ENCODE assay signal across 15 cellular contexts in genomic region chr20:50915424-50915823, GRCh38. TPM values are rescaled to one million over a fixed set of nuclear protein-coding genes. Genes with fewer than 3 reads are reported as not detected.
DNase-seq lines count a peak whose midpoint lies in the region; ATAC-seq and TF ChIP-seq lines count a peak whose summit lies in the region.
"Had no signal": no experiment of that assay in that cellular context is flagged by ENCODE, and none has a peak within 500 bp of the region (broad histone marks: within the 10 kb centered on the region; RNA-seq: fewer than 3 reads in every experiment).

No MANE protein-coding gene starts in this region.

- no peak for TF ChIP-seq CTCF in foreskin keratinocyte (conservative IDR thresholded peaks at IDR 0.05)

- in situ Hi-C loops in G401 (cut with HindIII; ENCODE audit: low sequenced_read_pairs): no loop called here

- peaks cover 84% of the 10 kb centered on the region for H3K4me1 Mint-ChIP-seq in activated T-cell treated with anti-CD3 and anti-CD28 coated beads, Interleukin-2, amount 50 U/mL, for 72 hours (ENCODE audit: low read depth)
- H3K4me1 Mint-ChIP-seq in activated naive CD8-positive, alpha-beta T cell treated with anti-CD3 and anti-CD28 coated beads, Interleukin-2, amount 50 U/mL, for 24 hours: peaks cover 87% of the 10 kb centered on the region
- H3K4me1 Mint-ChIP-seq in stimulated activated effector memory CD8-positive, alpha-beta T cell treated with anti-CD3 and anti-CD28 coated beads, Interleukin-12 subunit alpha, Interleukin-12 subunit beta, amount 100 ng/mL, for 72 hours: peaks cover 80% of the 10 kb centered on the region

- ATAC-seq in activated T-cell treated with anti-CD3 and anti-CD28 coated beads, Interleukin-2, amount 50 U/mL, for 72 hours (replicated peaks in 1 of 2): no peak
- ATAC-seq in activated naive CD8-positive, alpha-beta T cell treated with anti-CD3 and anti-CD28 coated beads, Interleukin-2, amount 50 U/mL, for 24 hours: no peak
- ATAC-seq in foreskin keratinocyte (peak; percentile 13), GM21447 (IDR thresholded peaks at IDR 0.05; ENCODE audit: unreplicated experiment) (no peak), HG03095 (IDR thresholded peaks at IDR 0.05; ENCODE audit: unreplicated experiment) (no peak)
- no peak for ATAC-seq in stimulated activated effector memory CD8-positive, alpha-beta T cell treated with anti-CD3 and anti-CD28 coated beads, Interleukin-12 subunit alpha, Interleukin-12 subunit beta, amount 100 ng/mL, for 72 hours

- H3K27me3 Mint-ChIP-seq in activated T-cell treated with anti-CD3 and anti-CD28 coated beads, Interleukin-2, amount 50 U/mL, for 72 hours (ENCODE audit: low read depth): no peaks in the 10 kb centered on the region
- no peaks in the 10 kb centered on the region for H3K27me3 Mint-ChIP-seq in activated naive CD8-positive, alpha-beta T cell treated with anti-CD3 and anti-CD28 coated beads, Interleukin-2, amount 50 U/mL, for 24 hours
- H3K27me3 Mint-ChIP-seq: central memory CD8-positive, alpha-beta T cell had no signal

- H3K27ac Mint-ChIP-seq in activated T-cell treated with anti-CD3 and anti-CD28 coated beads, Interleukin-2, amount 50 U/mL, for 72 hours: peak overlapping the region; percentile 85
- H3K27ac Mint-ChIP-seq in activated naive CD8-positive, alpha-beta T cell treated with anti-CD3 and anti-CD28 coated beads, Interleukin-2, amount 50 U/mL, for 24 hours: peak overlapping the region; percentile 68
- H3K27ac Mint-ChIP-seq in stimulated activated effector memory CD8-positive, alpha-beta T cell treated with anti-CD3 and anti-CD28 coated beads, Interleukin-12 subunit alpha, Interleukin-12 subunit beta, amount 100 ng/mL, for 72 hours: peak overlapping the region; percentile 83

- H3K36me3 Mint-ChIP-seq in activated T-cell treated with anti-CD3 and anti-CD28 coated beads, Interleukin-2, amount 50 U/mL, for 72 hours (ENCODE audit: insufficient read depth in 2 of 2): peaks cover 2 to 18% of the 10 kb centered on the region in 2 donors
- peaks cover 41% of the 10 kb centered on the region for H3K36me3 Mint-ChIP-seq in activated naive CD8-positive, alpha-beta T cell treated with anti-CD3 and anti-CD28 coated beads, Interleukin-2, amount 50 U/mL, for 24 hours (ENCODE audit: low read depth)
- H3K36me3 Mint-ChIP-seq in stimulated activated effector memory CD8-positive, alpha-beta T cell treated with anti-CD3 and anti-CD28 coated beads, Interleukin-12 subunit alpha, Interleukin-12 subunit beta, amount 100 ng/mL, for 72 hours: peaks cover 75% of the 10 kb centered on the region

- H3K27me3 ChIP-seq in foreskin keratinocyte: no peaks in the 10 kb centered on the region
- H3K27me3 ChIP-seq: MG63, sigmoid colon had no signal

- H3K4me3 Mint-ChIP-seq in activated T-cell treated with anti-CD3 and anti-CD28 coated beads, Interleukin-2, amount 50 U/mL, for 72 hours: no peak overlapping the region
- no peak overlapping the region for H3K4me3 Mint-ChIP-seq in activated naive CD8-positive, alpha-beta T cell treated with anti-CD3 and anti-CD28 coated beads, Interleukin-2, amount 50 U/mL, for 24 hours
- H3K4me3 Mint-ChIP-seq in stimulated activated effector memory CD8-positive, alpha-beta T cell treated with anti-CD3 and anti-CD28 coated beads, Interleukin-12 subunit alpha, Interleukin-12 subunit beta, amount 100 ng/mL, for 72 hours: no peak overlapping the region

- no peaks in the 10 kb centered on the region for H3K9me3 Mint-ChIP-seq in activated T-cell treated with anti-CD3 and anti-CD28 coated beads, Interleukin-2, amount 50 U/mL, for 72 hours
- H3K9me3 Mint-ChIP-seq in activated naive CD8-positive, alpha-beta T cell treated with anti-CD3 and anti-CD28 coated beads, Interleukin-2, amount 50 U/mL, for 24 hours: no peaks in the 10 kb centered on the region
- no peaks in the 10 kb centered on the region for H3K9me3 Mint-ChIP-seq in stimulated activated effector memory CD8-positive, alpha-beta T cell treated with anti-CD3 and anti-CD28 coated beads, Interleukin-12 subunit alpha, Interleukin-12 subunit beta, amount 100 ng/mL, for 72 hours
- H3K9me3 Mint-ChIP-seq: central memory CD8-positive, alpha-beta T cell had no signal

- peaks cover 52% of the 10 kb centered on the region for H3K4me1 ChIP-seq in foreskin keratinocyte

- no peak for DNase-seq in activated T-cell treated with anti-CD3 and anti-CD28 coated beads, Interleukin-2, amount 50 U/mL, for 72 hours
- DNase-seq in activated T-cell treated with anti-CD3 and anti-CD28 coated beads for 4 hours (no peak), foreskin keratinocyte (peak in 1 of 2 donors; percentile 50), G401 (ENCODE audit: low spot score) (no peak)
- DNase-seq in activated naive CD8-positive, alpha-beta T cell treated with anti-CD3 and anti-CD28 coated beads, Interleukin-2, amount 50 U/mL, for 24 hours: no peak
- DNase-seq in stimulated activated effector memory CD8-positive, alpha-beta T cell treated with anti-CD3 and anti-CD28 coated beads, Interleukin-12 subunit alpha, Interleukin-12 subunit beta, amount 100 ng/mL, for 72 hours (ENCODE audit: low spot score in 2 of 2): no peak
- DNase-seq: ACHN, H7, MG63, midbrain, NCI-H524 treated with DMSO at 0.1 percent for 48 hours, sigmoid colon had no signal

- peak overlapping the region; percentile 15 for H3K27ac ChIP-seq in foreskin keratinocyte

RNA-seq across cellular contexts. Expression of gene ADNP, which starts 15.8 kb away (rescaled TPM):
- 10 to 100 TPM; 62.3 to 72.2 TPM for total RNA-seq in activated T-cell treated with anti-CD3 and anti-CD28 coated beads, Interleukin-2, amount 50 U/mL, for 72 hours
- 49.1 and 50.0 TPM in 2 replicates for total RNA-seq in foreskin keratinocyte
- polyA plus RNA-seq in foreskin keratinocyte: 17.3 and 21.5 TPM in 2 replicates
- total RNA-seq in G401 (2014; rRNA removed; shearing (Covaris generic)): 11.9 and 16.5 TPM in 2 replicates

RNA-seq across cellular contexts. Expression of gene DPM1, which starts 42.9 kb away (rescaled TPM):
- 10 to 100 TPM; 56.6 to 64.3 TPM for total RNA-seq in activated T-cell treated with anti-CD3 and anti-CD28 coated beads, Interleukin-2, amount 50 U/mL, for 72 hours
- total RNA-seq in foreskin keratinocyte: 74.5 and 78.3 TPM in 2 replicates
- polyA plus RNA-seq in foreskin keratinocyte: 76.7 and 84.2 TPM in 2 replicates
- total RNA-seq in G401 (2014; rRNA removed; shearing (Covaris generic)): 148 and 156 TPM in 2 replicates

RNA-seq across cellular contexts. Expression of gene MOCS3, which starts 43.2 kb away (rescaled TPM):
- 1 to 10 TPM; 4.1 to 4.2 TPM for total RNA-seq in activated T-cell treated with anti-CD3 and anti-CD28 coated beads, Interleukin-2, amount 50 U/mL, for 72 hours
- total RNA-seq in foreskin keratinocyte: 6.7 and 6.8 TPM in 2 replicates
- 3.8 and 4.2 TPM in 2 replicates for polyA plus RNA-seq in foreskin keratinocyte
- 14.0 and 15.0 TPM in 2 replicates for total RNA-seq in G401 (2014; rRNA removed; shearing (Covaris generic))
